In genomic region chr10:43265799-43266721, GRCh38 we compare ENCODE assay signal across 8 cellular contexts. TPM values are rescaled to one million over a fixed set of nuclear protein-coding genes. Genes with fewer than 3 reads are reported as not detected.
DNase-seq lines count a peak whose midpoint lies in the region; ATAC-seq and TF ChIP-seq lines count a peak whose summit lies in the region.

No MANE protein-coding gene starts in this region.

- BruUV-seq in A673 (replicated peaks; lab: Mats Ljungman, UMichigan): no TSS peak

- no CpG with 5 or more reads among the region's 63 CpGs for WGBS in gastroesophageal sphincter (ENCODE audit: low coverage in 1 of 2), 2 donors
- 11% methylated on average over 58 of the region's 63 CpGs for WGBS in prostate gland

- intact Hi-C loops in A673 (cut with micrococcal nuclease; ENCODE audit: unreplicated experiment) (no loop called here), prostate gland (cut with DNase I) (no loop called here)

- no peaks in the 10 kb centered on the region for H3K9me3 ChIP-seq in A673 (ENCODE audit: low read depth, low read length, poor library complexity, severe bottlenecking)
- no peaks in the 10 kb centered on the region for H3K9me3 ChIP-seq in gastroesophageal sphincter
- no peaks in the 10 kb centered on the region for H3K9me3 ChIP-seq in prostate gland

- H3K27ac ChIP-seq in A673 (ENCODE audit: low read depth, low read length, poor library complexity, severe bottlenecking) (no peak overlapping the region), gastroesophageal sphincter (no peak overlapping the region), prostate gland (no peak overlapping the region)

- TF ChIP-seq POLR2A in gastroesophageal sphincter (IDR thresholded peaks at IDR 0.05) (no peak), prostate gland (IDR thresholded peaks at IDR 0.05) (no peak)

- TF ChIP-seq EP300 in gastroesophageal sphincter (IDR thresholded peaks at IDR 0.05): no peak

- peak; percentile 29 for ATAC-seq in gastroesophageal sphincter

- H3K27me3 ChIP-seq in A673 (replicated peaks; ENCODE audit: insufficient read depth, low read depth, low read length, poor library complexity): peaks cover 69% of the 10 kb centered on the region
- H3K27me3 ChIP-seq in gastroesophageal sphincter: peaks cover 91% of the 10 kb centered on the region
- H3K27me3 ChIP-seq in prostate gland (replicated peaks; ENCODE audit: insufficient read depth): no peaks in the 10 kb centered on the region

- CTCF ChIA-PET in A673 (lab: Charles Lee): no interaction called here

- POLR2A ChIA-PET in A673 (lab: Charles Lee; ENCODE audit: low non-redundant PET): no interaction called here

- H3K4me3 ChIP-seq in A673 (ENCODE audit: low read depth, low read length, poor library complexity, severe bottlenecking): peak overlapping the region; percentile 15
- peak overlapping the region in 1 of 2 donors; percentile 45 for H3K4me3 ChIP-seq in gastroesophageal sphincter
- peak overlapping the region; percentile 15 to 25 for H3K4me3 ChIP-seq in prostate gland

- H3K4me1 ChIP-seq in A673 (ENCODE audit: insufficient read depth, low read length, poor library complexity, severe bottlenecking) (no peaks in the 10 kb centered on the region), gastroesophageal sphincter (peaks cover 0 to 13% (median 0%) of the 10 kb centered on the region in 3 donors), prostate gland (replicated peaks) (no peaks in the 10 kb centered on the region)

- DNase-seq in A673 (ENCODE audit: low spot score) (no peak), HT-29 (ENCODE audit: low spot score) (peak; percentile 64), prostate gland (ENCODE audit: low spot score) (peak; percentile 23), NCI-H1436 treated with DMSO at 0.1 percent for 48 hours (lab: John Stamatoyannopoulos, UW) (no peak), NCI-H2227 (lab: John Stamatoyannopoulos, UW; ENCODE audit: unreplicated experiment) (no peak), NCI-H1930 (lab: John Stamatoyannopoulos, UW) (no peak)
- DNase-seq in activated T-cell treated with anti-CD3 and anti-CD28 coated beads, Interleukin-2, amount 50 U/mL, for 1 hour: peak; percentile 51

- H3K36me3 ChIP-seq in A673 (ENCODE audit: insufficient read depth, low read length, poor library complexity, severe bottlenecking) (no peaks in the 10 kb centered on the region), gastroesophageal sphincter (no peaks in the 10 kb centered on the region), prostate gland (no peaks in the 10 kb centered on the region)

- TF ChIP-seq CTCF in A673 (conservative IDR thresholded peaks at IDR 0.05; ENCODE audit: low read depth, low read length): no peak
- peak in 1 of 4 experiments; percentile 27 for TF ChIP-seq CTCF in gastroesophageal sphincter (IDR thresholded peaks at IDR 0.05)
- TF ChIP-seq CTCF in prostate gland (IDR thresholded peaks at IDR 0.05): peak in 3 of 4 experiments; percentile 13 to 53 (median 29)

RNA-seq across cellular contexts. Expression of gene RASGEF1A, which starts 0.8 kb away (rescaled TPM):
- 0.35 TPM in 1 of 2 replicates, not detected in the other for total RNA-seq in A673 (2021)
- not detected in 2 replicates for total RNA-seq in HT-29 (2014; rRNA removed; shearing (Covaris generic))
- total RNA-seq in gastroesophageal sphincter: 1 to 10 TPM in 3 of 4 donors, under 1 TPM in 1; 0.81 to 3.6 (median 1.5) TPM
- total RNA-seq in prostate gland: 1 to 10 TPM; 4.3 to 9.3 TPM

Comparison
In these comparisons a context has a peak if more than half of its experiments do, and no peak if none do; other contexts are left out.
1. DNase-seq: peak in HT-29 (single experiment), activated T-cell treated with anti-CD3 and anti-CD28 coated beads, Interleukin-2, amount 50 U/mL, for 1 hour (single experiment) and prostate gland (single experiment); none in A673 (single experiment), NCI-H1436 treated with DMSO at 0.1 percent for 48 hours (single experiment), NCI-H2227 (single experiment) and NCI-H1930 (0 of 2).